Comparison of ENCODE assay signal across 28 cellular contexts in the genomic region with DNA sequence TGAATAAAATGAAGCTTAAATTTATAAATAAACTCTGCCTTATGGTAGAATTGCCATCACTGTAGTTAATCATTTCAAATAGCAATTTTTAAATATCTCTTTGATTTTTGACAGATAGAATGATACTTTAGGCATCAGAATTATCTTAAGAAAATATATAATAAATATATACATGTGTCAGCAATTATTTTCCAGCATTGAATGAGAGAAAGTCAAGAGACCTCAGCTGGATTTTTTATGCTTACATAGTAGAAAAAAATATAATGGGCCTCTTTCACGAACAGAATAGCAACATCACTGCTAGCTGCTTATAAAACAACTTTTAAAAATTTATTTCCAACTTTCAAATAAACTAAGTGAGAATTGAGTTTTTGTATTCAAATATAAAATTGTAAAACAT.
"Had no signal": no experiment of that assay in that cellular context is flagged by ENCODE, and none has a peak within 500 bp of the region (broad histone marks: within the 10 kb centered on the region; RNA-seq: fewer than 3 reads in every experiment).

No MANE protein-coding gene starts in this region.

- H3K4me3 ChIP-seq: colonic mucosa, coronary artery, dorsolateral prefrontal cortex, esophagus muscularis mucosa, esophagus squamous epithelium, gastrocnemius medialis, gastroesophageal sphincter, heart left ventricle, heart right ventricle had no signal

- DNase-seq: colonic mucosa; cortex of kidney; dermis blood vessel endothelial cell; dorsolateral prefrontal cortex; effector CD4-positive, alpha-beta T cell; effector CD8-positive, alpha-beta T cell; effector memory CD4-positive, alpha-beta T cell; effector memory CD8-positive, alpha-beta T cell; endodermal cell; erythroblast; esophagus squamous epithelium; foreskin fibroblast; foreskin keratinocyte; foreskin melanocyte; gastrocnemius medialis; glutamatergic neuron; head of caudate nucleus; heart left ventricle; heart right ventricle had no signal

- H3K27ac Mint-ChIP-seq: dendritic cell treated with granulocyte-macrophage colony-stimulating factor and Interleukin-4, amounts not matched to agents 40 ng/mL and 50 ng/mL, for 4 days; effector memory CD8-positive, alpha-beta T cell; endodermal cell had no signal

- H3K27me3 Mint-ChIP-seq: dendritic cell treated with granulocyte-macrophage colony-stimulating factor and Interleukin-4, amounts not matched to agents 40 ng/mL and 50 ng/mL, for 4 days; effector memory CD8-positive, alpha-beta T cell had no signal

- FAIRE-seq: endometrium, endothelial cell of umbilical vein, frontal cortex had no signal

- H3K27me3 ChIP-seq: colonic mucosa, esophagus muscularis mucosa, esophagus squamous epithelium, foreskin keratinocyte, gastrocnemius medialis, gastroesophageal sphincter had no signal

- H3K9me3 ChIP-seq: colonic mucosa, esophagus muscularis mucosa, esophagus squamous epithelium, gastrocnemius medialis, gastroesophageal sphincter, heart left ventricle, heart right ventricle had no signal

- H3K9me3 Mint-ChIP-seq: dendritic cell treated with granulocyte-macrophage colony-stimulating factor and Interleukin-4, amounts not matched to agents 40 ng/mL and 50 ng/mL, for 4 days; effector memory CD8-positive, alpha-beta T cell had no signal

- H3K36me3 ChIP-seq: colonic mucosa, esophagus muscularis mucosa, esophagus squamous epithelium, gastrocnemius medialis, gastroesophageal sphincter, heart left ventricle, heart right ventricle had no signal

- ATAC-seq: effector memory CD8-positive, alpha-beta T cell; esophagus mucosa; foreskin keratinocyte; gastrocnemius medialis; gastroesophageal sphincter; heart left ventricle; heart right ventricle had no signal

- H3K4me3 Mint-ChIP-seq: dendritic cell treated with granulocyte-macrophage colony-stimulating factor and Interleukin-4, amounts not matched to agents 40 ng/mL and 50 ng/mL, for 4 days; effector memory CD8-positive, alpha-beta T cell; endodermal cell had no signal

- H3K27ac ChIP-seq: colonic mucosa, coronary artery, dorsolateral prefrontal cortex, epithelial cell of prostate, esophagus muscularis mucosa, esophagus squamous epithelium, foreskin keratinocyte, gastrocnemius medialis, gastroesophageal sphincter, heart left ventricle, heart right ventricle had no signal

- H3K4me1 ChIP-seq: colonic mucosa, esophagus muscularis mucosa, esophagus squamous epithelium, foreskin keratinocyte, gastrocnemius medialis, gastroesophageal sphincter, heart left ventricle, heart right ventricle had no signal
